8 cellular contexts compared by ENCODE assay signal in the genomic region with DNA sequence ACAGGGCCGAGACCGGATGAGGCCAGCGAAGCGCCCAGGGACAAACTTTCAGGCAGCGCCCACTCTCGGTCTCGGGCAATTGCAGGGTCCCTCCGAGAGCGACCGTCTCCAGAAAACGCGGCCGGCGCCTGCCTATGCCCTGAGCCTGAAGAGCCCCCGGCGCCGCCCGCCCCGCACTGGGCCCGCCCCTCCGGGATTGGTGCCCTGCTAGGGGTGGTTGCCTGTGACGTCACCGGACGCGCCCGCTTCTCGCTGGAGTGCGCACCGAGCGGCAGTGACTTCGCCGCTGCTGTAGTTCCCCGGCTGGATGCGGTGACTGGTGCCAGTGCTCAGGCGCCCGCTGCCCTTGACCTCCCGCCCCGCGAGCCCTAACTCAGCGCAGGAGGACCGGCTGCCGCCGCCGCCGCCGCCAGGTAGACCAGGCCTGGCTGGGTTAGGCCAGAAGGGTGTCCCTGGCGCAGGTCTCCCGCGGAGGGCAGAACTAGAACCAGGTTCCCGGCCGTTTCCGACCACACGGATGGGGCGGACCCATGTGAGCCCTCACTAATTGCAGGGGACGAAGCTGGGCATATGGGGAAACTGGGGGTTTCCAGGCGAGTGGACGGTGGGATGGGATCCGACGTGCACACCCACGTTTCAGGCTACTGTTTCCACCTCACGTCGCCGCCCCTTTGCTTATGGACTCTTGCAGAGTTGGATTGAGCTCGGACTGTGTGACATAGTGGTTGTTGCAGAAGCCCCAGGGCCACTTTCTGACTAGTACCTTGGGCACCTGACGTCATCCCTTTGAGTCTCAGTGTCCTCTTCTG. TPM values are rescaled to one million over a fixed set of nuclear protein-coding genes. Genes with fewer than 3 reads are reported as not detected.
A peak's percentile ranks its signal among the peaks of the same experiment; 100 is the strongest.
DNase-seq lines count a peak whose midpoint lies in the region; ATAC-seq and TF ChIP-seq lines count a peak whose summit lies in the region.
"Not testable (repeated sequence)": the region's sequence is repeated elsewhere in the genome, so short reads cannot be mapped to it uniquely, and the experiment has no call there.

No MANE protein-coding gene starts in this region.

- not testable (repeated sequence) for H3K36me3 ChIP-seq in HAP-1 (replicated peaks); IMR-90 (ENCODE audit: control insufficient read depth, insufficient read depth, low read length); iPS-18a (ENCODE audit: control insufficient read depth, low read depth, low read length); rectal smooth muscle tissue (ENCODE audit: control insufficient read depth, insufficient read depth, low read length); testis (ENCODE audit: low read depth, missing control alignments)

- TF ChIP-seq CTCF in GM12864 (IDR thresholded peaks at IDR 0.05; ENCODE audit: low read depth, low read length, missing control alignments); IMR-90 (conservative IDR thresholded peaks at IDR 0.05; ENCODE audit: low read depth, low read length); testis (IDR thresholded peaks at IDR 0.05): not testable (repeated sequence)

- TF ChIP-seq POLR2A in IMR-90 (IDR thresholded peaks at IDR 0.05; ENCODE audit: low read depth, low read length) = not testable (repeated sequence)
- peak; percentile 14 for TF ChIP-seq POLR2A in testis (IDR thresholded peaks at IDR 0.05)

- not testable (repeated sequence) for H3K14ac ChIP-seq in IMR-90 (replicated peaks; ENCODE audit: low read depth, low read length)

- H3K4me3 ChIP-seq in GM12864 (ENCODE audit: low read depth, low read length) = peak overlapping the region; percentile 52
- H3K4me3 ChIP-seq in HAP-1 = peak overlapping the region; percentile 31
- H3K4me3 ChIP-seq in IMR-90 (ENCODE audit: insufficient read depth, low read depth, low read length) = peak overlapping the region; percentile 55
- H3K4me3 ChIP-seq in iPS-18a (ENCODE audit: low read length) = peak overlapping the region; percentile 53
- peak overlapping the region; percentile 56 for H3K4me3 ChIP-seq in rectal smooth muscle tissue (ENCODE audit: low read length)
- H3K4me3 ChIP-seq in testis = peak overlapping the region; percentile 63 to 73

- H4K8ac ChIP-seq in IMR-90 (ENCODE audit: low read depth in 2 of 2, low read length in 2 of 2) = peak overlapping the region in 1 of 2 experiments; percentile 49; a peak in 1 of 4 replicates

- H2AFZ ChIP-seq in IMR-90 (replicated peaks; ENCODE audit: low read length, poor library complexity) = not testable (repeated sequence)

- in situ Hi-C loops in HAP-1 (cut with MboI; ENCODE audit: low sequenced_read_pairs) = loop anchor here (25.0 kb wide), 2 partner anchors 102 to 502 kb away; a partner anchor contains a TSS
- in situ Hi-C loops in IMR-90 (cut with MboI; ENCODE audit: low sequenced_read_pairs) = loop anchor here (25.0 kb wide), 4 partner anchors 102 to 502 kb away; a partner anchor contains a TSS

- not testable (repeated sequence) for BruUV-seq in IMR-90 (replicated peaks; lab: Mats Ljungman, UMichigan)

- not testable (repeated sequence) for H2AK5ac ChIP-seq in IMR-90 (ENCODE audit: low read depth, low read length)

- H2BK20ac ChIP-seq in IMR-90 (ENCODE audit: low read depth, low read length) = not testable (repeated sequence)

- ATAC-seq in IMR-90 (ENCODE audit: low read depth) = peak; percentile 100

- intact Hi-C loops in IMR-90 (cut with micrococcal nuclease); testis (cut with DNase I; ENCODE audit: low total_unique reads): not testable (repeated sequence)

- H3K79me1 ChIP-seq in IMR-90 (ENCODE audit: low read depth in 1 of 2, low read length in 2 of 2) = not testable (repeated sequence)

- H3K9ac ChIP-seq in IMR-90 (ENCODE audit: low read depth, low read length) (0 out of 2 replicates have a peak overlapping the region, but pooled peaks have one; percentile 35), iPS-18a (ENCODE audit: low read length) (peak overlapping the region; percentile 12)
- not testable (repeated sequence) for H3K9ac ChIP-seq in rectal smooth muscle tissue (ENCODE audit: low read length)

- not testable (repeated sequence) for H2BK5ac ChIP-seq in IMR-90 (ENCODE audit: low read depth, low read length, poor library complexity, severe bottlenecking)

- H3K4me2 ChIP-seq in IMR-90 (ENCODE audit: low read depth, low read length) = peak overlapping the region; percentile 45

- CTCF ChIA-PET in IMR-90 (lab: Yijun Ruan, JAX) = not testable (repeated sequence)

- not testable (repeated sequence) for H4K91ac ChIP-seq in IMR-90 (ENCODE audit: insufficient read depth, low read depth, low read length)

- TF ChIP-seq RAD21 in IMR-90 (IDR thresholded peaks at IDR 0.05; ENCODE audit: low read length) = not testable (repeated sequence)

- H4K5ac ChIP-seq in IMR-90 (ENCODE audit: low read depth, low read length) = not testable (repeated sequence)

- whole genome bisulfite sequencing in IMR-90 (ENCODE audit: extremely low coverage in 2 of 2, insufficient read length in 1 of 2), 2 experiments = 0% methylated on average over 9 of the region's 65 CpGs; no CpG with 5 or more reads in 1 of the 2 experiments
- 0% methylated on average over 21 of the region's 65 CpGs; no CpG with 5 or more reads in 1 of the 2 donors for WGBS in testis, 2 donors

- not testable (repeated sequence) for H3K4ac ChIP-seq in IMR-90 (ENCODE audit: low read depth, low read length)

- H2BK120ac ChIP-seq in IMR-90 (ENCODE audit: low read depth, low read length) = not testable (repeated sequence)

- H3K23ac ChIP-seq in IMR-90 (ENCODE audit: low read depth, low read length) = not testable (repeated sequence)

- not testable (repeated sequence) for H3K9me3 ChIP-seq in HAP-1; IMR-90 (ENCODE audit: control insufficient read depth, insufficient read depth, low read length); iPS-18a (ENCODE audit: control insufficient read depth, low read depth, low read length); testis

- H2AK9ac ChIP-seq in IMR-90 (replicated peaks; ENCODE audit: low read depth, low read length, poor library complexity) = not testable (repeated sequence)

- not testable (repeated sequence) for H4K20me1 ChIP-seq in IMR-90 (ENCODE audit: insufficient read depth, low read length)

- H3K27ac ChIP-seq in IMR-90 (ENCODE audit: insufficient read depth, low read length); iPS-18a (ENCODE audit: low read length); rectal smooth muscle tissue (ENCODE audit: low read depth, low read length): not testable (repeated sequence)
- H3K27ac ChIP-seq in testis = peak overlapping the region; percentile 77 to 80

- not testable (repeated sequence) for H3K9me1 ChIP-seq in IMR-90 (ENCODE audit: insufficient read depth, low read length)

- not testable (repeated sequence) for H3K56ac ChIP-seq in IMR-90 (ENCODE audit: extremely low read depth, insufficient read depth, low read length)

- POLR2A ChIA-PET in IMR-90 (lab: Charles Lee; ENCODE audit: unreplicated experiment) = not testable (repeated sequence)

- not testable (repeated sequence) for H3K27me3 ChIP-seq in HAP-1 (ENCODE audit: low read depth); IMR-90 (ENCODE audit: control insufficient read depth, insufficient read depth, low read length); iPS-18a (ENCODE audit: control insufficient read depth, insufficient read depth, low read length); rectal smooth muscle tissue (ENCODE audit: control insufficient read depth, insufficient read depth, low read length); testis

- not testable (repeated sequence) for H3K18ac ChIP-seq in IMR-90 (ENCODE audit: low read depth, low read length)

- dilution Hi-C loops in IMR-90 (cut with HindIII; ENCODE audit: low sequenced_read_pairs, unreplicated experiment) = not testable (repeated sequence)

- not testable (repeated sequence) for H2BK15ac ChIP-seq in IMR-90 (ENCODE audit: low read depth, low read length)

- H3K4me1 ChIP-seq in HAP-1; IMR-90 (ENCODE audit: control insufficient read depth, insufficient read depth, low read length); iPS-18a (ENCODE audit: control insufficient read depth, low read depth, low read length); rectal smooth muscle tissue (ENCODE audit: control insufficient read depth, insufficient read depth, low read length); testis: not testable (repeated sequence)

- peak; percentile 25 for DNase-seq in GM12864 (ENCODE audit: low read depth)
- DNase-seq in HAP-1 (ENCODE audit: low spot score in 2 of 2) = peak; percentile 73 to 98
- DNase-seq in IMR-90 = peak; percentile 68
- DNase-seq in activated CD4-positive, alpha-beta T cell treated with anti-CD3 and anti-CD28 coated beads, Interleukin-2, amount 50 U/mL, for 4 hours = peak; percentile 96
- DNase-seq in cerebellar cortex (ENCODE audit: low spot score) = peak; percentile 90
- peak; percentile 98 for DNase-seq in testis

RNA-seq across cellular contexts. Expression of a gene that starts 18.9 kb away (rescaled TPM):
- 27.1 and 32.8 TPM in 2 replicates for total RNA-seq in IMR-90 (2012; rRNA removed)
- 1.5 and 2.2 TPM in 2 replicates for polyA plus RNA-seq in IMR-90 (2012; rRNA removed)
- polyA plus RNA-seq in IMR-90 (2012; cell fraction: cytosol; rRNA removed) = 0.19 and 0.25 TPM in 2 replicates
- polyA plus RNA-seq in IMR-90 (2012; cell fraction: nucleus; rRNA removed; ENCODE audit: low replicate concordance) = 1.2 and 7.6 TPM in 2 replicates
- 100 to 1,000 TPM; 360 to 411 TPM for total RNA-seq in testis
- polyA plus RNA-seq in testis (ENCODE audit: insufficient read depth, low read depth, low replicate concordance) = 10.5 TPM

RNA-seq across cellular contexts. Expression of a gene that starts 24.2 kb away (rescaled TPM):
- total RNA-seq in IMR-90 (2012; rRNA removed) (0.28 and 0.36 TPM in 2 replicates), testis (10 to 100 TPM; 23.5 to 38.9 TPM)
- polyA plus RNA-seq in IMR-90 (2012; rRNA removed) (0.53 and 0.57 TPM in 2 replicates), testis (ENCODE audit: insufficient read depth, low read depth, low replicate concordance) (20.5 TPM)
- 0.36 TPM in 2 replicates for polyA plus RNA-seq in IMR-90 (2012; cell fraction: cytosol; rRNA removed)
- 0.88 and 2.4 TPM in 2 replicates for polyA plus RNA-seq in IMR-90 (2012; cell fraction: nucleus; rRNA removed; ENCODE audit: low replicate concordance)

Comparison
In these comparisons a context has a peak if more than half of its experiments do, and no peak if none do; other contexts are left out.
1. DNase-seq: peak in every context shown above with its lines; median percentile 98 in testis; 96 in activated CD4-positive, alpha-beta T cell treated with anti-CD3 and anti-CD28 coated beads, Interleukin-2, amount 50 U/mL, for 4 hours; 90 in cerebellar cortex; 86 in HAP-1; 68 in IMR-90; 25 in GM12864.
2. RNA of a gene that starts 18.9 kb away (total RNA-seq): 360 to 411 TPM in testis; 27.1 to 32.8 TPM in IMR-90; every median in the first group is over 10 times any median in the second.
3. RNA of a gene that starts 24.2 kb away (total RNA-seq): 23.5 to 38.9 TPM in testis; 0.28 to 0.36 TPM in IMR-90; every median in the first group is over 10 times any median in the second.
4. Peak in every context shown above with its lines, with median percentiles within 50 percentile points of each other: H3K4me3 ChIP-seq.